Comparison of ENCODE assay signal across 8 cellular contexts in genomic region chrX:150486011-150486410, GRCh38.
DNase-seq lines count a peak whose midpoint lies in the region; ATAC-seq and TF ChIP-seq lines count a peak whose summit lies in the region.

No MANE protein-coding gene starts in this region.

- H3K36me3 Mint-ChIP-seq in activated T-cell treated with anti-CD3 and anti-CD28 coated beads, Interleukin-2, amount 50 U/mL, for 72 hours (ENCODE audit: insufficient read depth in 2 of 2): no peaks in the 10 kb centered on the region

- WGBS in psoas muscle, 3 donors: 48 to 71% (median 69%) methylated on average over 3 of the region's 3 CpGs

- H3K4me1 ChIP-seq in psoas muscle: no peaks in the 10 kb centered on the region

- H3K27ac ChIP-seq in psoas muscle: no peak overlapping the region

- no peak overlapping the region for H3K4me3 ChIP-seq in psoas muscle

- H3K27me3 ChIP-seq in psoas muscle (ENCODE audit: insufficient read depth in 3 of 3, low read length in 2 of 3): no peaks in the 10 kb centered on the region

- no peaks in the 10 kb centered on the region for H3K36me3 ChIP-seq in psoas muscle (ENCODE audit: insufficient read depth in 1 of 2, low read depth in 1 of 2)

- H3K4me3 Mint-ChIP-seq in activated T-cell treated with anti-CD3 and anti-CD28 coated beads, Interleukin-2, amount 50 U/mL, for 72 hours: no peak overlapping the region

- DNase-seq in AG20443 (ENCODE audit: low spot score) (peak; percentile 48), NCI-H82 treated with DMSO at 0.1 percent for 48 hours (lab: John Stamatoyannopoulos, UW; ENCODE audit: unreplicated experiment) (peak; percentile 10), fibroblast of the conjunctiva (ENCODE audit: low read depth) (peak; percentile 43), psoas muscle (peak; percentile 28 to 61), ureter (ENCODE audit: low spot score) (no peak), GM19240 (ENCODE audit: insufficient read length, low spot score) (no peak)
- peak; percentile 46 to 56 for DNase-seq in activated T-cell treated with anti-CD3 and anti-CD28 coated beads, Interleukin-2, amount 50 U/mL, for 72 hours

- no peaks in the 10 kb centered on the region for H3K9me3 Mint-ChIP-seq in activated T-cell treated with anti-CD3 and anti-CD28 coated beads, Interleukin-2, amount 50 U/mL, for 72 hours

- intact Hi-C loops in psoas muscle (cut with DNase I): loop anchor here (5.0 to 10.0 kb wide), 4 partner anchors 121 to 531 kb away; partner anchors contain the start of gene MAMLD1 (in 2 of the 2)

- no peak overlapping the region for H3K27ac Mint-ChIP-seq in activated T-cell treated with anti-CD3 and anti-CD28 coated beads, Interleukin-2, amount 50 U/mL, for 72 hours

- H3K27me3 Mint-ChIP-seq in activated T-cell treated with anti-CD3 and anti-CD28 coated beads, Interleukin-2, amount 50 U/mL, for 72 hours (ENCODE audit: low read depth): peaks cover 46% of the 10 kb centered on the region

- H3K4me1 Mint-ChIP-seq in activated T-cell treated with anti-CD3 and anti-CD28 coated beads, Interleukin-2, amount 50 U/mL, for 72 hours (ENCODE audit: low read depth): peaks cover 34% of the 10 kb centered on the region

- no peaks in the 10 kb centered on the region for H3K9me3 ChIP-seq in psoas muscle

- TF ChIP-seq CTCF in psoas muscle (IDR thresholded peaks at IDR 0.05): peak; percentile 62

- ATAC-seq in GM18907 (IDR thresholded peaks at IDR 0.05; ENCODE audit: unreplicated experiment) (peak; percentile 58), psoas muscle (peak; percentile 63 to 88 (median 78))
- peak in 1 of 2 donors; percentile 47 for ATAC-seq in activated T-cell treated with anti-CD3 and anti-CD28 coated beads, Interleukin-2, amount 50 U/mL, for 72 hours (replicated peaks in 1 of 2)

Comparison
In these comparisons a context has a peak if more than half of its experiments do, and no peak if none do; other contexts are left out.
1. DNase-seq: peak in AG20443 (single experiment), NCI-H82 treated with DMSO at 0.1 percent for 48 hours (single experiment), activated T-cell treated with anti-CD3 and anti-CD28 coated beads, Interleukin-2, amount 50 U/mL, for 72 hours (2 of 2), fibroblast of the conjunctiva (single experiment) and psoas muscle (2 of 2); none in ureter (single experiment) and GM19240 (single experiment).